ENCODE assay signal across 1 cellular context in genomic region chr4:86955888-86956451, GRCh38.
TF ChIP-seq lines count a peak whose summit lies in the region.

No MANE protein-coding gene starts in this region.

TF ChIP-seq in endothelial cell of umbilical vein, 7 proteins besides CTCF, POLR2A, EP300 and RAD21 (continued from another document):
- TF ChIP-seq, protein P1, sequence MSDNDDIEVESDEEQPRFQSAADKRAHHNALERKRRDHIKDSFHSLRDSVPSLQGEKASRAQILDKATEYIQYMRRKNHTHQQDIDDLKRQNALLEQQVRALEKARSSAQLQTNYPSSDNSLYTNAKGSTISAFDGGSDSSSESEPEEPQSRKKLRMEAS (IDR thresholded peaks at IDR 0.05; ENCODE audit: insufficient read depth, insufficient read length): no peak
- TF ChIP-seq FOS (IDR thresholded peaks at IDR 0.05; ENCODE audit: borderline replicate concordance, insufficient read depth, low read length) (no peak), MYC (IDR thresholded peaks at IDR 0.05; ENCODE audit: low read depth, low read length) (no peak), JUN (IDR thresholded peaks at IDR 0.05; ENCODE audit: borderline replicate concordance, insufficient read depth, insufficient read length, low read depth) (peak; percentile 17), POLR2AphosphoS5 (IDR thresholded peaks at IDR 0.05; ENCODE audit: insufficient read depth, low read depth, low read length) (no peak)
TF ChIP-seq in endothelial cell of umbilical vein: peak in this region for 1.
